Comparison of ENCODE assay signal across 16 cellular contexts in the genomic region with DNA sequence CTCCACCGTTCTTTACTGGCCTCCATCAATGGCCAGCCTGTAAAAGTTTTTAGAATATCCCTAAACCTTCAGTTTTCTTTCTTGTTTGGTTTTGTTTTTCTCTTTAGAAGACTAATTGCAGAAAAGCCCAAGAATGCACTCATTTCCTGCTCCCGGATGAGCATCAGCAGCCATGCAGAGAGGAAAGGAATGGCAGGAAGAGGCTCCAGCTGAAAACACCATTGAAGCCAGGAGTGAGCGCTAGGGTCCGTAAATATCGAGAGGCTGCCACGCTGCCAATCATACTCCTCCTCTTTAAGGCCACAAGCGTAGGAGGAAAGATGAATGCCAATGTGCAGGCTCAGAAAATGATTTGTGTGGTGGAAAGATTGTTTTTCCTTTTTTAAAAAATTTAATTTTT. TPM values are rescaled to one million over a fixed set of nuclear protein-coding genes. Genes with fewer than 3 reads are reported as not detected.
DNase-seq lines count a peak whose midpoint lies in the region; ATAC-seq, FAIRE-seq and TF ChIP-seq lines count a peak whose summit lies in the region.
"Had no signal": no experiment of that assay in that cellular context is flagged by ENCODE, and none has a peak within 500 bp of the region (broad histone marks: within the 10 kb centered on the region; RNA-seq: fewer than 3 reads in every experiment).

No MANE protein-coding gene starts in this region.

- no peak overlapping the region for H3K4ac ChIP-seq in mesenchymal stem cell (ENCODE audit: low read depth in 1 of 2, low read length in 2 of 2)

- no peak overlapping the region for H3K14ac ChIP-seq in mesenchymal stem cell (ENCODE audit: low read length in 2 of 2)

- POLR2A ChIA-PET in AG04450 (lab: Yijun Ruan, JAX): no interaction called here
- POLR2A ChIA-PET in endothelial cell of umbilical vein (lab: Charles Lee): no interaction called here

- BruUV-seq in endothelial cell of umbilical vein (replicated peaks; lab: Mats Ljungman, UMichigan): no TSS peak

- H2BK5ac ChIP-seq in mesenchymal stem cell (ENCODE audit: low read depth, low read length, poor library complexity, severe bottlenecking): no peak overlapping the region

- peak overlapping the region in 1 of 2 experiments; percentile 81 for H3K18ac ChIP-seq in mesenchymal stem cell (ENCODE audit: low read depth in 1 of 2, low read length in 2 of 2)

- H3K79me2 ChIP-seq in endothelial cell of umbilical vein (ENCODE audit: control insufficient read depth, insufficient read depth, low read length): no peaks in the 10 kb centered on the region

- no peaks in the 10 kb centered on the region for H3K27me3 ChIP-seq in AG04450 (ENCODE audit: control insufficient read depth, insufficient read depth, low read length)
- no peaks in the 10 kb centered on the region for H3K27me3 ChIP-seq in endothelial cell of umbilical vein (ENCODE audit: control insufficient read depth in 2 of 2, insufficient read depth in 2 of 2, low read length in 2 of 2)
- H3K27me3 ChIP-seq in mesenchymal stem cell (ENCODE audit: control insufficient read depth in 1 of 2, insufficient read depth in 1 of 2, low read length in 2 of 2): no peaks in the 10 kb centered on the region
- H3K27me3 ChIP-seq: ovary had no signal

- H3K9me1 ChIP-seq in endothelial cell of umbilical vein (replicated peaks; ENCODE audit: control insufficient read depth, extremely low read depth, insufficient read depth, low read length): no peaks in the 10 kb centered on the region

- TF ChIP-seq CTCF in AG04450 (IDR thresholded peaks at IDR 0.05; ENCODE audit: low read depth, low read length): no peak
- no peak for TF ChIP-seq CTCF in endothelial cell of umbilical vein (IDR thresholded peaks at IDR 0.05; ENCODE audit: extremely low read depth in 1 of 2, insufficient read depth in 1 of 2, low read depth in 1 of 2, low read length in 2 of 2)
- TF ChIP-seq CTCF in progenitor cell of endocrine pancreas (IDR thresholded peaks at IDR 0.05; ENCODE audit: unreplicated experiment): no peak

- DNase-seq in AG04450 (ENCODE audit: low read depth, low spot score): no peak
- peak; percentile 57 for DNase-seq in HT1080 (ENCODE audit: low read depth)
- DNase-seq in endothelial cell of umbilical vein (ENCODE audit: low read depth, low spot score): peak; percentile 95
- peak; percentile 47 for DNase-seq in mesenchymal stem cell
- DNase-seq in activated T-helper 1 cell treated with anti-CD3 and anti-CD28 coated beads, Interleukin-12 subunit alpha, Interleukin-12 subunit beta, Interleukin-2, Interleukin-4 antibody, amounts not matched to agents 30 ng/mL and 10 ng/mL and 1 ng/mL, durations not matched to agents 14 hours and 24 hours and 36 hours (ENCODE audit: low spot score): no peak
- DNase-seq in progenitor cell of endocrine pancreas (ENCODE audit: low spot score, unreplicated experiment): no peak
- DNase-seq: left ventricle myocardium superior; NCI-H1436 treated with DMSO at 0.1 percent for 48 hours; NCI-H82; ovary; stimulated activated CD4-positive, alpha-beta T cell treated with anti-CD3 and anti-CD28 coated beads, Interleukin-1b, Interleukin-23, amount 100 ng/mL, for 48 hours had no signal

- TF ChIP-seq POLR2A in endothelial cell of umbilical vein (IDR thresholded peaks at IDR 0.05; ENCODE audit: low read depth, low read length): peak; percentile 61

- H3K4me2 ChIP-seq in endothelial cell of umbilical vein (ENCODE audit: insufficient read depth, low read length): peak overlapping the region; percentile 80
- H3K4me2 ChIP-seq in mesenchymal stem cell (ENCODE audit: low read length, poor library complexity, severe bottlenecking): peak overlapping the region; percentile 0

- peak overlapping the region in 1 of 2 experiments; percentile 61 for H2BK12ac ChIP-seq in mesenchymal stem cell (ENCODE audit: low read length in 2 of 2)

- H4K20me1 ChIP-seq in endothelial cell of umbilical vein (replicated peaks; ENCODE audit: control insufficient read depth, extremely low read depth, insufficient read depth, low read length): no peaks in the 10 kb centered on the region

- CTCF ChIA-PET in AG04450 (lab: Charles Lee): no interaction called here
- CTCF ChIA-PET in endothelial cell of umbilical vein (lab: Charles Lee): no interaction called here

- H3K79me1 ChIP-seq in mesenchymal stem cell (replicated peaks; ENCODE audit: low read length, poor library complexity, severe bottlenecking): no peaks in the 10 kb centered on the region

- peak overlapping the region; percentile 24 for H2BK120ac ChIP-seq in mesenchymal stem cell (ENCODE audit: low read depth, low read length)

- H3K27me3 Mint-ChIP-seq in activated T-helper 1 cell treated with anti-CD3 and anti-CD28 coated beads, Interleukin-12 subunit alpha, Interleukin-12 subunit beta, Interleukin-2, Interleukin-4 antibody, amounts not matched to agents 30 ng/mL and 10 ng/mL and 1 ng/mL, durations not matched to agents 14 hours and 24 hours and 36 hours (ENCODE audit: insufficient read depth): no peaks in the 10 kb centered on the region
- peaks cover 7% of the 10 kb centered on the region for H3K27me3 Mint-ChIP-seq in progenitor cell of endocrine pancreas

- no peak overlapping the region for H3K27ac Mint-ChIP-seq in activated T-helper 1 cell treated with anti-CD3 and anti-CD28 coated beads, Interleukin-12 subunit alpha, Interleukin-12 subunit beta, Interleukin-2, Interleukin-4 antibody, amounts not matched to agents 30 ng/mL and 10 ng/mL and 1 ng/mL, durations not matched to agents 14 hours and 24 hours and 36 hours
- no peak overlapping the region for H3K27ac Mint-ChIP-seq in progenitor cell of endocrine pancreas

- H3K9me3 Mint-ChIP-seq in activated T-helper 1 cell treated with anti-CD3 and anti-CD28 coated beads, Interleukin-12 subunit alpha, Interleukin-12 subunit beta, Interleukin-2, Interleukin-4 antibody, amounts not matched to agents 30 ng/mL and 10 ng/mL and 1 ng/mL, durations not matched to agents 14 hours and 24 hours and 36 hours: no peaks in the 10 kb centered on the region
- H3K9me3 Mint-ChIP-seq in progenitor cell of endocrine pancreas (ENCODE audit: low read depth): no peaks in the 10 kb centered on the region

- H2AFZ ChIP-seq in endothelial cell of umbilical vein (ENCODE audit: low read depth, low read length): peak overlapping the region; percentile 22
- no peak overlapping the region for H2AFZ ChIP-seq in mesenchymal stem cell (ENCODE audit: low read depth, low read length)

- H3K27ac ChIP-seq in AG04450 (ENCODE audit: low read depth, low read length) (peak overlapping the region; percentile 33), endothelial cell of umbilical vein (ENCODE audit: insufficient read depth, low read depth, low read length) (peak overlapping the region; percentile 95), mesenchymal stem cell (ENCODE audit: low read length, poor library complexity, severe bottlenecking) (peak overlapping the region; percentile 45)
- H3K27ac ChIP-seq: ovary had no signal

- H3K4me3 ChIP-seq in AG04450 (ENCODE audit: low read depth, low read length): no peak overlapping the region
- peak overlapping the region in 1 of 3 experiments; percentile 29 for H3K4me3 ChIP-seq in endothelial cell of umbilical vein (replicated peaks in 1 of 3; ENCODE audit: insufficient read depth in 1 of 3, low read depth in 1 of 3, low read length in 3 of 3)
- H3K4me3 ChIP-seq in mesenchymal stem cell (ENCODE audit: insufficient read depth in 1 of 2, low read depth in 1 of 2, low read length in 2 of 2): no peak overlapping the region
- H3K4me3 ChIP-seq: HAP-1, ovary had no signal

- peaks cover 43% of the 10 kb centered on the region for H3K36me3 Mint-ChIP-seq in activated T-helper 1 cell treated with anti-CD3 and anti-CD28 coated beads, Interleukin-12 subunit alpha, Interleukin-12 subunit beta, Interleukin-2, Interleukin-4 antibody, amounts not matched to agents 30 ng/mL and 10 ng/mL and 1 ng/mL, durations not matched to agents 14 hours and 24 hours and 36 hours (ENCODE audit: low read depth)
- no peaks in the 10 kb centered on the region for H3K36me3 Mint-ChIP-seq in progenitor cell of endocrine pancreas (ENCODE audit: insufficient read depth)

- no peak overlapping the region for H3K23ac ChIP-seq in mesenchymal stem cell (ENCODE audit: low read length in 2 of 2)

- 14% methylated on average over 5 of the region's 7 CpGs for WGBS in mesenchymal stem cell

- intact Hi-C loops in endothelial cell of umbilical vein (cut with micrococcal nuclease): loop anchor here (1.0 to 10.0 kb wide), 8 partner anchors 30 to 680 kb away; a partner anchor contains a TSS
- intact Hi-C loops in activated T-helper 1 cell treated with anti-CD3 and anti-CD28 coated beads, Interleukin-12 subunit alpha, Interleukin-12 subunit beta, Interleukin-2, Interleukin-4 antibody, amounts not matched to agents 30 ng/mL and 10 ng/mL and 1 ng/mL, durations not matched to agents 14 hours and 24 hours and 36 hours (cut with micrococcal nuclease): no loop called here

- H2BK15ac ChIP-seq in mesenchymal stem cell (ENCODE audit: low read depth, poor library complexity, severe bottlenecking): no peak overlapping the region

- H2AK5ac ChIP-seq in mesenchymal stem cell (ENCODE audit: low read length, severe bottlenecking): no peak overlapping the region

- dilution Hi-C loops in endothelial cell of umbilical vein (cut with MboI; ENCODE audit: extremely low pct_ligation_motif_present, low sequenced_read_pairs): no loop called here

- peak; percentile 99 for FAIRE-seq in endothelial cell of umbilical vein (lab: Jason Lieb, UNC)
- FAIRE-seq: frontal cortex had no signal

- H3K4me1 Mint-ChIP-seq in activated T-helper 1 cell treated with anti-CD3 and anti-CD28 coated beads, Interleukin-12 subunit alpha, Interleukin-12 subunit beta, Interleukin-2, Interleukin-4 antibody, amounts not matched to agents 30 ng/mL and 10 ng/mL and 1 ng/mL, durations not matched to agents 14 hours and 24 hours and 36 hours (ENCODE audit: low read depth): peaks cover 26% of the 10 kb centered on the region
- H3K4me1 Mint-ChIP-seq in progenitor cell of endocrine pancreas (ENCODE audit: low read depth): peaks cover 13% of the 10 kb centered on the region

- H3K36me3 ChIP-seq in endothelial cell of umbilical vein (ENCODE audit: control insufficient read depth in 2 of 2, extremely low read depth in 1 of 2, insufficient read depth in 2 of 2, low read length in 2 of 2) (no peaks in the 10 kb centered on the region), mesenchymal stem cell (ENCODE audit: control insufficient read depth in 1 of 2, insufficient read depth in 2 of 2, low read depth in 1 of 2, low read length in 2 of 2) (no peaks in the 10 kb centered on the region)
- H3K36me3 ChIP-seq: HAP-1, ovary had no signal

- H3K9ac ChIP-seq in endothelial cell of umbilical vein (replicated peaks; ENCODE audit: extremely low read depth, insufficient read depth, low read length) (peak overlapping the region; percentile 84), mesenchymal stem cell (ENCODE audit: low read length) (no peak overlapping the region)

- H4K8ac ChIP-seq in mesenchymal stem cell (ENCODE audit: low read length): no peak overlapping the region

- ATAC-seq in HG03378 (IDR thresholded peaks at IDR 0.05; ENCODE audit: unreplicated experiment) (no peak), HG03432 (IDR thresholded peaks at IDR 0.05; ENCODE audit: unreplicated experiment) (no peak)
- ATAC-seq: activated naive CD4-positive, alpha-beta T cell treated with anti-CD3 and anti-CD28 coated beads, Interleukin-2, amount 50 U/mL, for 72 hours; left ventricle myocardium superior had no signal

- H3K9me3 ChIP-seq in AG04450 (ENCODE audit: control insufficient read depth, insufficient read depth, low read length) (no peaks in the 10 kb centered on the region), endothelial cell of umbilical vein (replicated peaks; ENCODE audit: control insufficient read depth, insufficient read depth, low read length) (no peaks in the 10 kb centered on the region), mesenchymal stem cell (ENCODE audit: control insufficient read depth, low read length) (no peaks in the 10 kb centered on the region)
- H3K9me3 ChIP-seq: HAP-1, ovary had no signal

- no peak overlapping the region for H4K91ac ChIP-seq in mesenchymal stem cell (ENCODE audit: low read length)

- H3K4me1 ChIP-seq in endothelial cell of umbilical vein (ENCODE audit: control insufficient read depth, extremely low read depth, insufficient read depth, low read length) (peaks cover 30% of the 10 kb centered on the region), mesenchymal stem cell (ENCODE audit: control insufficient read depth, insufficient read depth, low read depth, low read length) (peaks cover 6% of the 10 kb centered on the region)
- H3K4me1 ChIP-seq: HAP-1 had no signal

- H3K4me3 Mint-ChIP-seq in activated T-helper 1 cell treated with anti-CD3 and anti-CD28 coated beads, Interleukin-12 subunit alpha, Interleukin-12 subunit beta, Interleukin-2, Interleukin-4 antibody, amounts not matched to agents 30 ng/mL and 10 ng/mL and 1 ng/mL, durations not matched to agents 14 hours and 24 hours and 36 hours: no peak overlapping the region
- no peak overlapping the region for H3K4me3 Mint-ChIP-seq in progenitor cell of endocrine pancreas (ENCODE audit: low read depth)

RNA-seq across cellular contexts. Expression of a gene that starts 57.4 kb away (rescaled TPM):
- polyA plus RNA-seq in AG04450 (2011; rRNA removed) (0.56 and 0.81 TPM in 2 replicates), endothelial cell of umbilical vein (not detected in 2 replicates)
- not detected in 2 replicates for polyA minus RNA-seq in AG04450 (2011; rRNA and poly(A)+ RNA removed)
- 0.08 TPM in 1 of 2 replicates, not detected in the other for total RNA-seq in HT1080 (2014; rRNA removed; shearing (Covaris generic))
- not detected in 2 replicates for polyA plus RNA-seq in HT1080 (2015; cell fraction: cytosol; rRNA removed)
- polyA plus RNA-seq in HT1080 (2015; cell fraction: nucleus; rRNA removed): not detected in 2 replicates
- total RNA-seq in endothelial cell of umbilical vein (not detected in 2 replicates), progenitor cell of endocrine pancreas (not detected in 2 replicates)
- polyA plus RNA-seq in endothelial cell of umbilical vein (2011; cell fraction: cytosol; rRNA removed): not detected in 2 replicates
- not detected in 2 replicates for polyA plus RNA-seq in endothelial cell of umbilical vein (2011; cell fraction: nucleus; rRNA removed)
- polyA plus RNA-seq in endothelial cell of umbilical vein (2012): 1.5 and 3.1 TPM in 2 replicates
- polyA minus RNA-seq in endothelial cell of umbilical vein: not detected in 2 replicates
- not detected for polyA minus RNA-seq in endothelial cell of umbilical vein (2011; cell fraction: cytosol; rRNA and poly(A)+ RNA removed)
- not detected in 2 replicates for polyA minus RNA-seq in endothelial cell of umbilical vein (2011; cell fraction: nucleus; rRNA and poly(A)+ RNA removed)
- polyA plus RNA-seq in mesenchymal stem cell (2013, experiment 1 of 2): 0.14 TPM
- 0.08 TPM for polyA plus RNA-seq in mesenchymal stem cell (2013, experiment 2 of 2)
- total RNA-seq in activated T-helper 1 cell treated with anti-CD3 and anti-CD28 coated beads, Interleukin-12 subunit alpha, Interleukin-12 subunit beta, Interleukin-2, Interleukin-4 antibody, amounts not matched to agents 30 ng/mL and 10 ng/mL and 1 ng/mL, durations not matched to agents 14 hours and 24 hours and 36 hours: not detected in 2 replicates
- total RNA-seq: frontal cortex, left ventricle myocardium superior had no signal

RNA-seq across cellular contexts. Expression of a gene that starts 57.5 kb away (rescaled TPM):
- polyA plus RNA-seq in AG04450 (2011; rRNA removed) (8.5 and 12.6 TPM in 2 replicates), endothelial cell of umbilical vein (6.9 and 7.2 TPM in 2 replicates)
- polyA minus RNA-seq in AG04450 (2011; rRNA and poly(A)+ RNA removed): 8.5 and 16.9 TPM in 2 replicates
- total RNA-seq in HT1080 (2014; rRNA removed; shearing (Covaris generic)): 6.6 and 9.0 TPM in 2 replicates
- 5.9 and 9.5 TPM in 2 replicates for polyA plus RNA-seq in HT1080 (2015; cell fraction: cytosol; rRNA removed)
- 7.8 and 9.6 TPM in 2 replicates for polyA plus RNA-seq in HT1080 (2015; cell fraction: nucleus; rRNA removed)
- total RNA-seq in endothelial cell of umbilical vein (43.1 and 49.2 TPM in 2 replicates), progenitor cell of endocrine pancreas (22.7 and 25.9 TPM in 2 replicates)
- polyA plus RNA-seq in endothelial cell of umbilical vein (2011; cell fraction: cytosol; rRNA removed): 8.0 and 8.7 TPM in 2 replicates
- polyA plus RNA-seq in endothelial cell of umbilical vein (2011; cell fraction: nucleus; rRNA removed): 10.5 and 14.5 TPM in 2 replicates
- polyA plus RNA-seq in endothelial cell of umbilical vein (2012): 26.3 and 31.3 TPM in 2 replicates
- polyA minus RNA-seq in endothelial cell of umbilical vein: 17.0 and 20.2 TPM in 2 replicates
- polyA minus RNA-seq in endothelial cell of umbilical vein (2011; cell fraction: cytosol; rRNA and poly(A)+ RNA removed): 1.9 TPM
- 35.3 and 45.9 TPM in 2 replicates for polyA minus RNA-seq in endothelial cell of umbilical vein (2011; cell fraction: nucleus; rRNA and poly(A)+ RNA removed)
- 9.6 TPM for polyA plus RNA-seq in mesenchymal stem cell (2013, experiment 1 of 2)
- polyA plus RNA-seq in mesenchymal stem cell (2013, experiment 2 of 2): 11.5 TPM
- total RNA-seq in activated T-helper 1 cell treated with anti-CD3 and anti-CD28 coated beads, Interleukin-12 subunit alpha, Interleukin-12 subunit beta, Interleukin-2, Interleukin-4 antibody, amounts not matched to agents 30 ng/mL and 10 ng/mL and 1 ng/mL, durations not matched to agents 14 hours and 24 hours and 36 hours: 8.2 and 8.5 TPM in 2 replicates

Comparison
In these comparisons a context has a peak if more than half of its experiments do, and no peak if none do; other contexts are left out.
1. DNase-seq: peak in HT1080 (single experiment), endothelial cell of umbilical vein (single experiment) and mesenchymal stem cell (single experiment); none in AG04450 (single experiment), activated T-helper 1 cell treated with anti-CD3 and anti-CD28 coated beads, Interleukin-12 subunit alpha, Interleukin-12 subunit beta, Interleukin-2, Interleukin-4 antibody, amounts not matched to agents 30 ng/mL and 10 ng/mL and 1 ng/mL, durations not matched to agents 14 hours and 24 hours and 36 hours (single experiment) and progenitor cell of endocrine pancreas (single experiment).
2. H3K27ac ChIP-seq: peak in every context shown above with its lines; median percentile 95 in endothelial cell of umbilical vein; 45 in mesenchymal stem cell; 33 in AG04450.